Comparison of ENCODE assay signal across 1 cellular context in the genomic region with DNA sequence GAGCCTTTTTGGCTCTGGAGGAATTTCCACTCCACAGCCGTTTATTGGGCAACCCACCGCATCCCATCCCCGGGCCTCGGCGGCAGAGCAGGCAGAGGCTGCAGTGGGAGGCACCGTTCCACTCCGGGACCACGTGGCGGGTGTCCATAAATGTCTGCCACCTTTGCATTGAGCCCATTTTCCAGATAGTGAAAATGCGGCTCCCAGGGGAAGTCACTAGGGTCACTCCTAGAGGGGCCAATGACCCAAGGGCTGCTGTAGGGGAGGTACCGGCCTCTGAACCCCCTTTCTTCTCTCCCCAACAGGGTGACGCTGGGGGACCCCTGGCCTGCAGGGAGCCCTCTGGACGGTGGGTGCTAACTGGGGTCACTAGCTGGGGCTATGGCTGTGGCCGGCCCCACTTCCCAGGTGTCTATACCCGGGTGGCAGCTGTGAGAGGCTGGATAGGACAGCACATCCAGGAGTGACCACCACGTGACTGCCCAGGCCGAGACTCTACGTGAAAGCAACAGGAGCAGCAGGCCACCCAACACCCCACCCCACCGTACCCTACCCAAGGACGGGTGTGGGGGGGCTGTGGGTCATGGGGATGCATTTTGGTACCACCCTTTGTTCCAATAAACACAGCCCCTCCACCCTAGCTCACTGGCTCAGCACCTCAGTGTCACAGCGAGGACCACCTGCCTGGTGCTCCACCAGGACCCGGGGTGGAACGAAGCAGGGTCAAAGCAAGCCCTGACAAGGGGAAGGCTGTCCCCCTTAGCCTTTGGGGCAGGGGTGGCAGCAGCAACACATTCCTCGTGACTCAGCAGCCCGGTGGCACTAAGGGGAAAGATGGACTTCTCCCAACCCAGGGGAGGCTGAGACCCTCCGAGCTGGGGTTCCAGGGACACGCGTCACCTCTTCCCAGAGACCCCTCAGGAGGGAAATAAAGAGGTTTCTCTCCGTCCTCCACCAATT.
TF ChIP-seq lines count a peak whose summit lies in the region.

No MANE protein-coding gene starts in this region.

TF ChIP-seq in SK-N-SH treated with all-trans-retinoic acid at 6 μM for 48 hours, 23 proteins besides CTCF, POLR2A, EP300 and RAD21 (continued from another document):
- TF ChIP-seq, protein P1, sequence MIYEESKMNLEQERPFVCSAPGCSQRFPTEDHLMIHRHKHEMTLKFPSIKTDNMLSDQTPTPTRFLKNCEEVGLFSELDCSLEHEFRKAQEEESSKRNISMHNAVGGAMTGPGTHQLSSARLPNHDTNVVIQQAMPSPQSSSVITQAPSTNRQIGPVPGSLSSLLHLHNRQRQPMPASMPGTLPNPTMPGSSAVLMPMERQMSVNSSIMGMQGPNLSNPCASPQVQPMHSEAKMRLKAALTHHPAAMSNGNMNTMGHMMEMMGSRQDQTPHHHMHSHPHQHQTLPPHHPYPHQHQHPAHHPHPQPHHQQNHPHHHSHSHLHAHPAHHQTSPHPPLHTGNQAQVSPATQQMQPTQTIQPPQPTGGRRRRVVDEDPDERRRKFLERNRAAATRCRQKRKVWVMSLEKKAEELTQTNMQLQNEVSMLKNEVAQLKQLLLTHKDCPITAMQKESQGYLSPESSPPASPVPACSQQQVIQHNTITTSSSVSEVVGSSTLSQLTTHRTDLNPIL (CRISPR knock-in tag; IDR thresholded peaks at IDR 0.05; ENCODE audit: low read depth) = no peak
- TF ChIP-seq ZFP30 (CRISPR knock-in tag; IDR thresholded peaks at IDR 0.05) = no peak
- TF ChIP-seq ZNF565 (CRISPR knock-in tag; conservative IDR thresholded peaks at IDR 0.05; ENCODE audit: low read depth) = no peak
- TF ChIP-seq ARNTL (CRISPR knock-in tag; IDR thresholded peaks at IDR 0.05; ENCODE audit: borderline replicate concordance, low read depth) = no peak
- TF ChIP-seq TOX (CRISPR knock-in tag; IDR thresholded peaks at IDR 0.05; ENCODE audit: borderline replicate concordance) = no peak
- TF ChIP-seq, protein P2, sequence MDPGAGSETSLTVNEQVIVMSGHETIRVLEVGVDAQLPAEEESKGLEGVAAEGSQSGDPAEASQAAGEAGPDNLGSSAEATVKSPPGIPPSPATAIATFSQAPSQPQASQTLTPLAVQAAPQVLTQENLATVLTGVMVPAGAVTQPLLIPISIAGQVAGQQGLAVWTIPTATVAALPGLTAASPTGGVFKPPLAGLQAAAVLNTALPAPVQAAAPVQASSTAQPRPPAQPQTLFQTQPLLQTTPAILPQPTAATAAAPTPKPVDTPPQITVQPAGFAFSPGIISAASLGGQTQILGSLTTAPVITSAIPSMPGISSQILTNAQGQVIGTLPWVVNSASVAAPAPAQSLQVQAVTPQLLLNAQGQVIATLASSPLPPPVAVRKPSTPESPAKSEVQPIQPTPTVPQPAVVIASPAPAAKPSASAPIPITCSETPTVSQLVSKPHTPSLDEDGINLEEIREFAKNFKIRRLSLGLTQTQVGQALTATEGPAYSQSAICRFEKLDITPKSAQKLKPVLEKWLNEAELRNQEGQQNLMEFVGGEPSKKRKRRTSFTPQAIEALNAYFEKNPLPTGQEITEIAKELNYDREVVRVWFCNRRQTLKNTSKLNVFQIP (CRISPR knock-in tag; IDR thresholded peaks at IDR 0.05; ENCODE audit: borderline replicate concordance, low read depth) = no peak
- TF ChIP-seq PPARA (CRISPR knock-in tag; IDR thresholded peaks at IDR 0.05; ENCODE audit: borderline replicate concordance) = no peak
- TF ChIP-seq, protein P3, sequence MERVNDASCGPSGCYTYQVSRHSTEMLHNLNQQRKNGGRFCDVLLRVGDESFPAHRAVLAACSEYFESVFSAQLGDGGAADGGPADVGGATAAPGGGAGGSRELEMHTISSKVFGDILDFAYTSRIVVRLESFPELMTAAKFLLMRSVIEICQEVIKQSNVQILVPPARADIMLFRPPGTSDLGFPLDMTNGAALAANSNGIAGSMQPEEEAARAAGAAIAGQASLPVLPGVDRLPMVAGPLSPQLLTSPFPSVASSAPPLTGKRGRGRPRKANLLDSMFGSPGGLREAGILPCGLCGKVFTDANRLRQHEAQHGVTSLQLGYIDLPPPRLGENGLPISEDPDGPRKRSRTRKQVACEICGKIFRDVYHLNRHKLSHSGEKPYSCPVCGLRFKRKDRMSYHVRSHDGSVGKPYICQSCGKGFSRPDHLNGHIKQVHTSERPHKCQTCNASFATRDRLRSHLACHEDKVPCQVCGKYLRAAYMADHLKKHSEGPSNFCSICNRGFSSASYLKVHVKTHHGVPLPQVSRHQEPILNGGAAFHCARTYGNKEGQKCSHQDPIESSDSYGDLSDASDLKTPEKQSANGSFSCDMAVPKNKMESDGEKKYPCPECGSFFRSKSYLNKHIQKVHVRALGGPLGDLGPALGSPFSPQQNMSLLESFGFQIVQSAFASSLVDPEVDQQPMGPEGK (CRISPR knock-in tag; IDR thresholded peaks at IDR 0.05; ENCODE audit: borderline replicate concordance) = no peak
- TF ChIP-seq, protein P4, sequence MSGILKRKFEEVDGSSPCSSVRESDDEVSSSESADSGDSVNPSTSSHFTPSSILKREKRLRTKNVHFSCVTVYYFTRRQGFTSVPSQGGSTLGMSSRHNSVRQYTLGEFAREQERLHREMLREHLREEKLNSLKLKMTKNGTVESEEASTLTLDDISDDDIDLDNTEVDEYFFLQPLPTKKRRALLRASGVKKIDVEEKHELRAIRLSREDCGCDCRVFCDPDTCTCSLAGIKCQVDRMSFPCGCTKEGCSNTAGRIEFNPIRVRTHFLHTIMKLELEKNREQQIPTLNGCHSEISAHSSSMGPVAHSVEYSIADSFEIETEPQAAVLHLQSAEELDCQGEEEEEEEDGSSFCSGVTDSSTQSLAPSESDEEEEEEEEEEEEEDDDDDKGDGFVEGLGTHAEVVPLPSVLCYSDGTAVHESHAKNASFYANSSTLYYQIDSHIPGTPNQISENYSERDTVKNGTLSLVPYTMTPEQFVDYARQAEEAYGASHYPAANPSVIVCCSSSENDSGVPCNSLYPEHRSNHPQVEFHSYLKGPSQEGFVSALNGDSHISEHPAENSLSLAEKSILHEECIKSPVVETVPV (CRISPR knock-in tag; IDR thresholded peaks at IDR 0.05) = no peak
